In genomic region chr4:2366252-2367192, GRCh38 we compare ENCODE assay signal across 15 cellular contexts. TPM values are rescaled to one million over a fixed set of nuclear protein-coding genes. Genes with fewer than 3 reads are reported as not detected.
DNase-seq lines count a peak whose midpoint lies in the region; ATAC-seq and TF ChIP-seq lines count a peak whose summit lies in the region.
"Had no signal": no experiment of that assay in that cellular context is flagged by ENCODE, and none has a peak within 500 bp of the region (broad histone marks: within the 10 kb centered on the region; RNA-seq: fewer than 3 reads in every experiment).

No MANE protein-coding gene starts in this region.

- H3K36me3 Mint-ChIP-seq in CD14-positive monocyte: no peaks in the 10 kb centered on the region

- H3K4me1 Mint-ChIP-seq in CD14-positive monocyte: peaks cover 9% of the 10 kb centered on the region

- ATAC-seq in HG03378 (IDR thresholded peaks at IDR 0.05; ENCODE audit: unreplicated experiment): no peak
- ATAC-seq in HG03135 (IDR thresholded peaks at IDR 0.05; ENCODE audit: unreplicated experiment): no peak
- ATAC-seq: activated CD4-positive, alpha-beta T cell treated with anti-CD3 and anti-CD28 coated beads for 36 hours; left colon; Panc1; sciatic nerve had no signal

- H3K4me3 ChIP-seq in choroid plexus epithelial cell (ENCODE audit: low read depth, low read length): no peak overlapping the region

- TF ChIP-seq CTCF in choroid plexus epithelial cell (conservative IDR thresholded peaks at IDR 0.05; ENCODE audit: low read depth, low read length): no peak
- TF ChIP-seq CTCF in CD14-positive monocyte (IDR thresholded peaks at IDR 0.05): no peak

- no peak overlapping the region for H3K4me3 Mint-ChIP-seq in CD14-positive monocyte

- H3K27ac Mint-ChIP-seq in CD14-positive monocyte: peak overlapping the region in 1 of 7 donors; percentile 57
- H3K27ac Mint-ChIP-seq: activated CD4-positive, alpha-beta T cell treated with anti-CD3 and anti-CD28 coated beads for 36 hours had no signal

- peak; percentile 79 for DNase-seq in DMS 273 (lab: John Stamatoyannopoulos, UW; ENCODE audit: unreplicated experiment)
- peak; percentile 17 for DNase-seq in NCI-H2081 treated with DMSO at 0.1 percent for 48 hours (lab: John Stamatoyannopoulos, UW)
- peak; percentile 58 for DNase-seq in choroid plexus epithelial cell (ENCODE audit: low read depth)
- DNase-seq in occipital lobe (lab: John Stamatoyannopoulos, UW): peak; percentile 71
- no peak for DNase-seq in hepatic stellate cell (ENCODE audit: low spot score)
- DNase-seq in CD14-positive monocyte (ENCODE audit: low spot score): no peak
- DNase-seq: activated CD4-positive, alpha-beta T cell treated with anti-CD3 and anti-CD28 coated beads for 36 hours; left colon; stimulated activated naive CD4-positive, alpha-beta T cell treated with Interleukin-2 at 50 U/mL for 16 hours had no signal

- H3K27me3 Mint-ChIP-seq in CD14-positive monocyte (ENCODE audit: low read depth in 3 of 3): peaks cover 3 to 15% (median 7%) of the 10 kb centered on the region in 3 donors
- H3K27me3 Mint-ChIP-seq: activated CD4-positive, alpha-beta T cell treated with anti-CD3 and anti-CD28 coated beads for 36 hours had no signal

- intact Hi-C loops in CD14-positive monocyte (cut with micrococcal nuclease): no loop called here

- peaks cover 7 to 10% (median 7%) of the 10 kb centered on the region in 7 donors for H3K9me3 Mint-ChIP-seq in CD14-positive monocyte

RNA-seq across cellular contexts. Expression of gene ZFYVE28, which starts 51.9 kb away (rescaled TPM):
- total RNA-seq in occipital lobe: 3.7 TPM
- polyA plus RNA-seq in CD14-positive monocyte: 1 to 10 TPM; 1.0 to 1.1 TPM

RNA-seq across cellular contexts. Expression of gene CFAP99, which starts 52.2 kb away (rescaled TPM):
- total RNA-seq in occipital lobe: not detected
- polyA plus RNA-seq in CD14-positive monocyte: under 1 TPM in 1 of 2 donors, not detected in 1; 0.15 TPM
- total RNA-seq: H1, NCI-H460, sciatic nerve had no signal
- polyA plus RNA-seq: H1 had no signal

Comparison
In these comparisons a context has a peak if more than half of its experiments do, and no peak if none do; other contexts are left out.
1. DNase-seq: peak in DMS 273 (single experiment), NCI-H2081 treated with DMSO at 0.1 percent for 48 hours (single experiment), choroid plexus epithelial cell (single experiment) and occipital lobe (single experiment); none in hepatic stellate cell (single experiment) and CD14-positive monocyte (single experiment).